Comparison of ENCODE assay signal across 33 cellular contexts in the genomic region with DNA sequence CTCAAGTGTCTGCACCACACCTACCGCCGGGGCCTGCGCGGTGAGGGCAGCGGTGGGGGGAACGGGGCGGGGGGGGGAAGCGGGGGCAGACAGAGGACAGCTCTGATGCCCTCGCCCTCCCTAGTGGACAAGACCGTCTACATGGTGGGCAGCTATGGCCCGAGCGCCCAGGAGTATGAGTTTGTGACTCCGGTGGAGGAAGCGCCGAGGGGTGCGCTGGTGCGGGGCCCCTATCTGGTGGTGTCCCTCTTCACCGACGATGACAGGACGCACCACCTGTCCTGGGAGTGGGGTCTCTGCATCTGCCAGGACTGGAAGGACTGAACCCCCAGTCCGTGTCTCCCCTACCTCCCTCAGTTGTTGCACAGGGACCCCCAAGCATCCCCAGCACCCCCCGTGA. TPM values are rescaled to one million over a fixed set of nuclear protein-coding genes. Genes with fewer than 3 reads are reported as not detected.
"Had no signal": no experiment of that assay in that cellular context is flagged by ENCODE, and none has a peak within 500 bp of the region (broad histone marks: within the 10 kb centered on the region; RNA-seq: fewer than 3 reads in every experiment).

No MANE protein-coding gene starts in this region.

- H3K4me3 ChIP-seq: cardiac muscle cell had no signal

- DNase-seq: activated CD4-positive, alpha-beta memory T cell treated with anti-CD3 and anti-CD28 coated beads, Interleukin-2, amount 10 ng/mL, durations not matched to agents 7 days and 5 days; activated CD4-positive, alpha-beta T cell treated with anti-CD3 and anti-CD28 coated beads for 1 hour; activated CD4-positive, alpha-beta T cell treated with anti-CD3 and anti-CD28 coated beads for 48 hours; activated CD4-positive, CD25-positive, alpha-beta regulatory T cell; activated CD8-positive, alpha-beta memory T cell treated with anti-CD3 and anti-CD28 coated beads for 24 hours; activated CD8-positive, alpha-beta memory T cell treated with anti-CD3 and anti-CD28 coated beads, Interleukin-2, amount 10 ng/mL, durations not matched to agents 7 days and 5 days; activated CD8-positive, alpha-beta memory T cell treated with anti-CD3 and anti-CD28 coated beads, Interleukin-2, amount 50 U/mL, for 48 hours; activated effector memory CD4-positive, alpha-beta T cell treated with Interleukin-2 at 50 U/mL for 16 hours; activated naive CD4-positive, alpha-beta T cell treated with anti-CD3 and anti-CD28 coated beads, Interleukin-2, amount 10 ng/mL, durations not matched to agents 7 days and 5 days; activated naive CD8-positive, alpha-beta T cell treated with anti-CD3 and anti-CD28 coated beads, Interleukin-2, amount 50 U/mL, for 24 hours; activated T-cell treated with anti-CD3 and anti-CD28 coated beads, Interleukin-2, amount 50 U/mL, for 48 hours; aorta; MM.1S; MV-4-11; NCI-H1092; NCI-H1436 treated with DMSO at 0.1 percent for 48 hours; NCI-H1694 treated with DMSO at 0.1 percent for 48 hours; NCI-H2029; NCI-H510A; NCI-H526; NCI-H748 treated with DMSO at 0.1 percent for 48 hours; NK-92 treated with Interleukin-12 subunit alpha and Interleukin-12 subunit beta, amount 100 ng/mL, for 24 hours; OCI-M1; Right ventricle myocardium superior; SW 1271; T-helper 1 cell; T-helper 2 cell; T-helper 9 cell; WERI-Rb-1 had no signal

- H3K4me3 Mint-ChIP-seq: activated CD4-positive, alpha-beta memory T cell treated with anti-CD3 and anti-CD28 coated beads, Interleukin-2, amount 10 ng/mL, durations not matched to agents 7 days and 5 days; activated CD8-positive, alpha-beta memory T cell treated with anti-CD3 and anti-CD28 coated beads, Interleukin-2, amount 10 ng/mL, durations not matched to agents 7 days and 5 days; activated naive CD4-positive, alpha-beta T cell treated with anti-CD3 and anti-CD28 coated beads, Interleukin-2, amount 10 ng/mL, durations not matched to agents 7 days and 5 days; activated naive CD8-positive, alpha-beta T cell; activated naive CD8-positive, alpha-beta T cell treated with anti-CD3 and anti-CD28 coated beads, Interleukin-2, amount 50 U/mL, for 24 hours; central memory CD8-positive, alpha-beta T cell had no signal

- ATAC-seq: activated CD8-positive, alpha-beta memory T cell treated with anti-CD3 and anti-CD28 coated beads, Interleukin-2, amount 10 ng/mL, durations not matched to agents 7 days and 5 days; activated naive CD8-positive, alpha-beta T cell treated with anti-CD3 and anti-CD28 coated beads, Interleukin-2, amount 50 U/mL, for 24 hours had no signal

- H3K36me3 Mint-ChIP-seq: activated CD8-positive, alpha-beta memory T cell treated with anti-CD3 and anti-CD28 coated beads, Interleukin-2, amount 10 ng/mL, durations not matched to agents 7 days and 5 days; activated naive CD8-positive, alpha-beta T cell had no signal

- H3K9me3 Mint-ChIP-seq: activated CD4-positive, alpha-beta memory T cell treated with anti-CD3 and anti-CD28 coated beads, Interleukin-2, amount 10 ng/mL, durations not matched to agents 7 days and 5 days; activated naive CD4-positive, alpha-beta T cell treated with anti-CD3 and anti-CD28 coated beads, Interleukin-2, amount 10 ng/mL, durations not matched to agents 7 days and 5 days; activated naive CD8-positive, alpha-beta T cell treated with anti-CD3 and anti-CD28 coated beads, Interleukin-2, amount 50 U/mL, for 24 hours; central memory CD8-positive, alpha-beta T cell had no signal

- H3K27ac Mint-ChIP-seq: activated CD4-positive, alpha-beta memory T cell treated with anti-CD3 and anti-CD28 coated beads, Interleukin-2, amount 10 ng/mL, durations not matched to agents 7 days and 5 days; activated CD8-positive, alpha-beta memory T cell treated with anti-CD3 and anti-CD28 coated beads, Interleukin-2, amount 10 ng/mL, durations not matched to agents 7 days and 5 days; activated naive CD4-positive, alpha-beta T cell treated with anti-CD3 and anti-CD28 coated beads, Interleukin-2, amount 10 ng/mL, durations not matched to agents 7 days and 5 days; activated naive CD8-positive, alpha-beta T cell; activated naive CD8-positive, alpha-beta T cell treated with anti-CD3 and anti-CD28 coated beads, Interleukin-2, amount 50 U/mL, for 24 hours had no signal

- H3K27ac ChIP-seq: cardiac muscle cell, WERI-Rb-1 had no signal

RNA-seq across cellular contexts. Expression of gene PDIA2, which starts 0.5 kb away (rescaled TPM):
- total RNA-seq: activated CD4-positive, alpha-beta memory T cell treated with anti-CD3 and anti-CD28 coated beads, Interleukin-2, amount 10 ng/mL, durations not matched to agents 7 days and 5 days; activated CD8-positive, alpha-beta memory T cell treated with anti-CD3 and anti-CD28 coated beads, Interleukin-2, amount 10 ng/mL, durations not matched to agents 7 days and 5 days had no signal

RNA-seq across cellular contexts. Expression of gene ARHGDIG, which starts 2.1 kb away (rescaled TPM):
- total RNA-seq: activated CD4-positive, alpha-beta memory T cell treated with anti-CD3 and anti-CD28 coated beads, Interleukin-2, amount 10 ng/mL, durations not matched to agents 7 days and 5 days; activated CD8-positive, alpha-beta memory T cell treated with anti-CD3 and anti-CD28 coated beads, Interleukin-2, amount 10 ng/mL, durations not matched to agents 7 days and 5 days; LHCN-M2 had no signal

RNA-seq across cellular contexts. Expression of gene RGS11, which starts 6.7 kb away (rescaled TPM):
- total RNA-seq: activated CD8-positive, alpha-beta memory T cell treated with anti-CD3 and anti-CD28 coated beads, Interleukin-2, amount 10 ng/mL, durations not matched to agents 7 days and 5 days had no signal
